20 cellular contexts compared by ENCODE assay signal in the genomic region with DNA sequence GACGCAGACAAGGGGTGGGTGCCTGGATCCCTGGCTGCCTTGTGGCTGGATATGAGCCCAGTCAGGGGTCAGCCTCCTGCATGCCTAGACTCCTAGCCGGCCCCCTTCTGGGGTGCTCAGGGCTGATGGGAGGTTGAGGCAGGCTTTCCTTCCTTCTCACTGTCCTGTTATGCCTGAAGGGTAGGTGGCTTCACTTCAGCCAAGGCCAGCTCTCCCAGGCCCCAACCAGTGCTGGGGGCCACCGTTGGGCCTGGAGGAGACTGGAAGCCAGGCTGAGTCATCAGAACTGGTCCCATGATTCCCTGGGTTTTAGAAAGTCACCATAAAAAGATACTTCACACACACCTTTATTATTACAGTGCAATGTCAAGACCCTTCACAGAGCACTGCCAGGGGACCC. TPM values are rescaled to one million over a fixed set of nuclear protein-coding genes. Genes with fewer than 3 reads are reported as not detected.
DNase-seq lines count a peak whose midpoint lies in the region; ATAC-seq and TF ChIP-seq lines count a peak whose summit lies in the region.
"Had no signal": no experiment of that assay in that cellular context is flagged by ENCODE, and none has a peak within 500 bp of the region (broad histone marks: within the 10 kb centered on the region; RNA-seq: fewer than 3 reads in every experiment).

No MANE protein-coding gene starts in this region.

- H3K27me3 ChIP-seq in HUES48 (ENCODE audit: control insufficient read depth, insufficient read depth, low read length) (no peaks in the 10 kb centered on the region), iPS-20b (ENCODE audit: insufficient read depth, low read length) (no peaks in the 10 kb centered on the region)
- H3K27me3 ChIP-seq: BLaER1 had no signal

- CTCF ChIA-PET in Calu3 (lab: Charles Lee): no interaction called here

- BruUV-seq in Calu3 (replicated peaks; lab: Mats Ljungman, UMichigan): no TSS peak

- H3K9ac ChIP-seq in HUES48 (ENCODE audit: low read depth, low read length) (peak overlapping the region; percentile 39), iPS-20b (ENCODE audit: low read depth, low read length) (peak overlapping the region; percentile 96)
- H3K9ac ChIP-seq: BLaER1 had no signal

- H3K27ac ChIP-seq in HUES48 (ENCODE audit: low read depth, low read length) (peak overlapping the region; percentile 100), iPS-20b (ENCODE audit: low read length) (peak overlapping the region; percentile 98)
- H3K27ac ChIP-seq: BLaER1, SK-N-MC had no signal

- ATAC-seq in activated T-helper 17 cell treated with anti-CD3 and anti-CD28 coated beads, Interleukin-2, amount 50 U/mL, for 72 hours (replicated peaks): no peak
- no peak for ATAC-seq in HG02798 (IDR thresholded peaks at IDR 0.05; ENCODE audit: poor library complexity, unreplicated experiment)
- ATAC-seq: CD8-positive, alpha-beta T cell; GM12878 had no signal

- peaks cover 32% of the 10 kb centered on the region for H3K4me1 ChIP-seq in HUES48 (ENCODE audit: control insufficient read depth, insufficient read depth, low read length)
- H3K4me1 ChIP-seq in iPS-20b (ENCODE audit: insufficient read depth, low read length): peaks cover 19% of the 10 kb centered on the region
- H3K4me1 ChIP-seq: BLaER1 had no signal

- peaks cover 93% of the 10 kb centered on the region for H3K36me3 Mint-ChIP-seq in Calu3 (ENCODE audit: insufficient read depth, unreplicated experiment)
- H3K36me3 Mint-ChIP-seq in activated T-helper 17 cell treated with anti-CD3 and anti-CD28 coated beads, Interleukin-2, amount 50 U/mL, for 72 hours (ENCODE audit: low read depth): no peaks in the 10 kb centered on the region
- H3K36me3 Mint-ChIP-seq: CD8-positive, alpha-beta T cell had no signal

- DNase-seq in Calu3 (no peak), activated gamma-delta T cell treated with Interleukin-2 at 50 U/mL for 16 hours (no peak), NCI-H2196 treated with DMSO at 0.1 percent for 48 hours (lab: John Stamatoyannopoulos, UW; ENCODE audit: unreplicated experiment) (no peak)
- no peak for DNase-seq in stimulated activated CD4-positive, alpha-beta T cell treated with anti-CD3 and anti-CD28 coated beads, Interleukin-12 subunit alpha, Interleukin-12 subunit beta, amount 100 ng/mL, for 4 hours
- DNase-seq: CD8-positive, alpha-beta T cell; DMS79; MV-4-11; NCI-H1417 treated with DMSO at 0.1 percent for 48 hours; NCI-H1930; NCI-H2171; NCI-H446 treated with DMSO at 0.1 percent for 48 hours had no signal

- intact Hi-C loops in Calu3 (cut with micrococcal nuclease; ENCODE audit: unreplicated experiment): no loop called here

- H3K27me3 Mint-ChIP-seq in Calu3 (ENCODE audit: unreplicated experiment): no peaks in the 10 kb centered on the region
- no peaks in the 10 kb centered on the region for H3K27me3 Mint-ChIP-seq in activated T-helper 17 cell treated with anti-CD3 and anti-CD28 coated beads, Interleukin-2, amount 50 U/mL, for 72 hours

- TF ChIP-seq CTCF in Calu3 (IDR thresholded peaks at IDR 0.05; ENCODE audit: unreplicated experiment): no peak

- no peak overlapping the region for H3K4me3 Mint-ChIP-seq in Calu3 (ENCODE audit: low read depth, unreplicated experiment)
- no peak overlapping the region for H3K4me3 Mint-ChIP-seq in activated T-helper 17 cell treated with anti-CD3 and anti-CD28 coated beads, Interleukin-2, amount 50 U/mL, for 72 hours
- H3K4me3 Mint-ChIP-seq: CD8-positive, alpha-beta T cell had no signal

- peak overlapping the region; percentile 61 for H3K4me3 ChIP-seq in HUES48 (ENCODE audit: low read depth, low read length)
- H3K4me3 ChIP-seq in iPS-20b (ENCODE audit: low read length): peak overlapping the region; percentile 85
- H3K4me3 ChIP-seq: BLaER1, GM12878, SK-N-MC had no signal

- peak overlapping the region; percentile 94 for H3K27ac Mint-ChIP-seq in Calu3 (ENCODE audit: unreplicated experiment)
- peak overlapping the region; percentile 12 for H3K27ac Mint-ChIP-seq in activated T-helper 17 cell treated with anti-CD3 and anti-CD28 coated beads, Interleukin-2, amount 50 U/mL, for 72 hours
- H3K27ac Mint-ChIP-seq: CD8-positive, alpha-beta T cell had no signal

- H3K9me3 ChIP-seq in HUES48 (ENCODE audit: control insufficient read depth, insufficient read depth, low read length) (no peaks in the 10 kb centered on the region), iPS-20b (ENCODE audit: insufficient read depth, low read depth, low read length) (no peaks in the 10 kb centered on the region)
- H3K9me3 ChIP-seq: BLaER1 had no signal

- no peaks in the 10 kb centered on the region for H3K9me3 Mint-ChIP-seq in Calu3 (ENCODE audit: low read depth, unreplicated experiment)
- no peaks in the 10 kb centered on the region for H3K9me3 Mint-ChIP-seq in activated T-helper 17 cell treated with anti-CD3 and anti-CD28 coated beads, Interleukin-2, amount 50 U/mL, for 72 hours
- H3K9me3 Mint-ChIP-seq: CD8-positive, alpha-beta T cell had no signal

- H3K36me3 ChIP-seq in HUES48 (ENCODE audit: control insufficient read depth, insufficient read depth, low read length) (peaks cover 2% of the 10 kb centered on the region; the same call in 1 of the 2 replicates), iPS-20b (ENCODE audit: insufficient read depth, low read depth, low read length) (peaks cover 5% of the 10 kb centered on the region; the same call in 1 of the 2 replicates)
- H3K36me3 ChIP-seq: BLaER1 had no signal

- H3K4me1 Mint-ChIP-seq in Calu3 (ENCODE audit: low read depth, unreplicated experiment): peaks cover 63% of the 10 kb centered on the region
- H3K4me1 Mint-ChIP-seq in activated T-helper 17 cell treated with anti-CD3 and anti-CD28 coated beads, Interleukin-2, amount 50 U/mL, for 72 hours: peaks cover 9% of the 10 kb centered on the region

RNA-seq across cellular contexts. Expression of a gene that starts 2.9 kb away (rescaled TPM):
- total RNA-seq in Calu3 (2022): 25.7 and 32.7 TPM in 2 replicates
- total RNA-seq in activated T-helper 17 cell treated with anti-CD3 and anti-CD28 coated beads, Interleukin-2, amount 50 U/mL, for 72 hours: under 1 TPM in 1 of 2 donors, not detected in 1; 0.16 TPM
- total RNA-seq: A172; CD8-positive, alpha-beta T cell; H4 had no signal

RNA-seq across cellular contexts. Expression of a gene that starts 15.0 kb away (rescaled TPM):
- 43.2 and 49.5 TPM in 2 replicates for total RNA-seq in Calu3 (2022)
- total RNA-seq in activated T-helper 17 cell treated with anti-CD3 and anti-CD28 coated beads, Interleukin-2, amount 50 U/mL, for 72 hours: 100 to 1,000 TPM in 1 of 2 donors, 10 to 100 TPM in 1; 91.1 to 125 TPM

RNA-seq across cellular contexts. Expression of a gene that starts 15.8 kb away (rescaled TPM):
- 95.2 and 105 TPM in 2 replicates for total RNA-seq in Calu3 (2022)
- total RNA-seq in activated T-helper 17 cell treated with anti-CD3 and anti-CD28 coated beads, Interleukin-2, amount 50 U/mL, for 72 hours: 10 to 100 TPM; 52.4 to 85.5 TPM

RNA-seq across cellular contexts. Expression of a gene that starts 34.5 kb away (rescaled TPM):
- total RNA-seq in Calu3 (2022): not detected in 2 replicates
- not detected for total RNA-seq in activated T-helper 17 cell treated with anti-CD3 and anti-CD28 coated beads, Interleukin-2, amount 50 U/mL, for 72 hours
- total RNA-seq: A172; CD8-positive, alpha-beta T cell; GM12878; H4 had no signal

RNA-seq across cellular contexts. Expression of a gene that starts 53.2 kb away (rescaled TPM):
- 0.35 and 0.42 TPM in 2 replicates for total RNA-seq in Calu3 (2022)
- not detected for total RNA-seq in activated T-helper 17 cell treated with anti-CD3 and anti-CD28 coated beads, Interleukin-2, amount 50 U/mL, for 72 hours
- total RNA-seq: A172; CD8-positive, alpha-beta T cell; GM12878; H4 had no signal

Comparison
In these comparisons a context has a peak if more than half of its experiments do, and no peak if none do; other contexts are left out.
1. RNA of a gene that starts 2.9 kb away (total RNA-seq): 25.7 to 32.7 TPM in Calu3; 0.16 TPM in activated T-helper 17 cell treated with anti-CD3 and anti-CD28 coated beads, Interleukin-2, amount 50 U/mL, for 72 hours; every median in the first group is over 10 times any median in the second.